8 cellular contexts compared by ENCODE assay signal in the genomic region with DNA sequence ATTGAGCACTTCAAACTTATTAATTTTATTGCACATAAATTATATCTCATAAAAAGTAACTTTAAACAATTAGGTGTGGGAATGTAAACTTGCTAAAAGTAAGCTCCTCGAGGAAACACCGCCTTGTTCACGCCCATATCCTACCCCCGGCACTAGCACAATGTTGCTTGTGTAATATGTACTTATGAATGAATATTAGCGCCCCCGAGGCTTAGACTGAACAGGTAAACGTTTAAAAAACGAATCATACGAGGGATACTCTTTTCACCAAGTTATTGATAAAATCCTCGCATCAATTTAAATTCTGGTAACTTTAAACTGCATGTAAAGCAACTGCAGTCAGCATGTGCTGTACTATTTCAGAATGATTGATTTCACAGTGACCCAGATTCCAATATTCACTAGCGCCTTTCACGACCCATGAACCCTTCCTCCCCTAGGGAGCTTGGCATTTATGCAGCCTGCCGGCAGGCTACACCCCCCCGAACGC. TPM values are rescaled to one million over a fixed set of nuclear protein-coding genes. Genes with fewer than 3 reads are reported as not detected.
DNase-seq lines count a peak whose midpoint lies in the region; ATAC-seq and TF ChIP-seq lines count a peak whose summit lies in the region.

No MANE protein-coding gene starts in this region.

- peaks cover 27% of the 10 kb centered on the region; the same call in 1 of the 2 replicates for H3K79me2 ChIP-seq in OCI-LY7 (ENCODE audit: insufficient read depth, low read depth, low read length)

- peak overlapping the region; percentile 72 for H3K4me2 ChIP-seq in OCI-LY7 (ENCODE audit: low read length)

- CTCF ChIA-PET in OCI-LY7 (lab: Charles Lee; ENCODE audit: unreplicated experiment): interaction anchor here (0.5 kb wide), 1 partner anchor 584 kb away, joined by 3 read pairs; no protein-coding TSS in a partner anchor

- peak overlapping the region; percentile 73 to 91 for H3K9ac ChIP-seq in colonic mucosa (ENCODE audit: low read depth in 2 of 2, low read length in 2 of 2)

- intact Hi-C loops in OCI-LY7 (cut with micrococcal nuclease; ENCODE audit: unreplicated experiment) (loop anchor here (2.0 to 10.0 kb wide), 3 partner anchors 133 to 1381 kb away; no protein-coding TSS in a partner anchor), colonic mucosa (cut with DNase I) (no loop called here)

- peak overlapping the region; percentile 89 for H3K27ac ChIP-seq in OCI-LY7 (ENCODE audit: low read depth, low read length, poor library complexity, severe bottlenecking)
- H3K27ac ChIP-seq in colonic mucosa: peak overlapping the region; percentile 93

- no peaks in the 10 kb centered on the region for H3K27me3 Mint-ChIP-seq in mesothelial cell of epicardium (ENCODE audit: low read depth)

- peaks cover 28% of the 10 kb centered on the region for H3K4me1 Mint-ChIP-seq in mesothelial cell of epicardium

- TF ChIP-seq CTCF in OCI-LY7 (conservative IDR thresholded peaks at IDR 0.05; ENCODE audit: low read length): no peak; the same call in 1 of the 2 replicates
- no peak for TF ChIP-seq CTCF in colonic mucosa (IDR thresholded peaks at IDR 0.05)
- TF ChIP-seq CTCF in mesothelial cell of epicardium (IDR thresholded peaks at IDR 0.05; ENCODE audit: unreplicated experiment): no peak

- ATAC-seq in HG03039 (IDR thresholded peaks at IDR 0.05; ENCODE audit: unreplicated experiment): peak; percentile 2

- H3K27ac Mint-ChIP-seq in mesothelial cell of epicardium: peak overlapping the region; percentile 97

- H3K36me3 ChIP-seq in OCI-LY7 (ENCODE audit: insufficient read depth, low read length): peaks cover 38% of the 10 kb centered on the region
- no peaks in the 10 kb centered on the region for H3K36me3 ChIP-seq in colonic mucosa

- DNase-seq in stimulated activated CD4-positive, alpha-beta T cell treated with anti-CD3 and anti-CD28 coated beads, Interleukin-4, amount 100 ng/mL, for 24 hours: peak; percentile 16
- no peak for DNase-seq in stimulated activated CD4-positive, alpha-beta T cell treated with anti-CD3 and anti-CD28 coated beads, Interleukin-12 subunit alpha, Interleukin-12 subunit beta, amount 100 ng/mL, for 4 hours
- DNase-seq in OCI-LY7 (ENCODE audit: low spot score) (peak; percentile 43), colonic mucosa (peak; percentile 45), mesothelial cell of epicardium (ENCODE audit: low spot score in 2 of 2, unreplicated experiment in 2 of 2) (no peak), GM19238 (ENCODE audit: insufficient read length, low spot score) (no peak), middle frontal gyrus (ENCODE audit: extremely low spot score, low spot score) (no peak)

- H3K36me3 Mint-ChIP-seq in mesothelial cell of epicardium: peaks cover 5% of the 10 kb centered on the region

- POLR2A ChIA-PET in OCI-LY7 (lab: Charles Lee): interaction anchor here (1.0 to 3.4 kb wide), 7 partner anchors 11 to 470 kb away, joined by 3 to 14 read pairs (median 3); no protein-coding TSS in a partner anchor

- no peaks in the 10 kb centered on the region for H4K20me1 ChIP-seq in OCI-LY7 (ENCODE audit: insufficient read depth, low read length)

- no peaks in the 10 kb centered on the region for H3K9me2 ChIP-seq in OCI-LY7 (ENCODE audit: insufficient read depth, low read length)

- peak overlapping the region; percentile 79 for H2AFZ ChIP-seq in OCI-LY7 (ENCODE audit: low read length)

- peaks cover 28% of the 10 kb centered on the region for H3K4me1 ChIP-seq in OCI-LY7 (ENCODE audit: insufficient read depth, low read length, poor library complexity, severe bottlenecking)
- H3K4me1 ChIP-seq in colonic mucosa: no peaks in the 10 kb centered on the region

- peak overlapping the region; percentile 99 for H3K4me3 Mint-ChIP-seq in mesothelial cell of epicardium

- BruUV-seq in OCI-LY7 (replicated peaks; lab: Mats Ljungman, UMichigan): TSS peak; percentile 80

- H3K4me3 ChIP-seq in OCI-LY7 (ENCODE audit: low read depth, low read length, poor library complexity, severe bottlenecking) (peak overlapping the region; percentile 85), colonic mucosa (peak overlapping the region; percentile 77)

- no peaks in the 10 kb centered on the region for H3K9me3 ChIP-seq in OCI-LY7 (ENCODE audit: low read length)
- H3K9me3 ChIP-seq in colonic mucosa: no peaks in the 10 kb centered on the region

- H3K27me3 ChIP-seq in colonic mucosa: no peaks in the 10 kb centered on the region

- no peaks in the 10 kb centered on the region for H3K9me3 Mint-ChIP-seq in mesothelial cell of epicardium

RNA-seq across cellular contexts. Expression of a gene that starts 0.6 kb away (rescaled TPM):
- total RNA-seq in OCI-LY7 (2014; rRNA removed; shearing (Covaris generic)): 33.0 and 34.8 TPM in 2 replicates
- total RNA-seq in OCI-LY7 (2022) (52.8 and 62.8 TPM in 2 replicates), colonic mucosa (10 to 100 TPM; 17.8 to 27.9 TPM), mesothelial cell of epicardium (22.9 to 27.9 TPM (median 27.0 TPM) in 3 replicates)

RNA-seq across cellular contexts. Expression of a gene that starts 49.8 kb away (rescaled TPM):
- total RNA-seq in OCI-LY7 (2014; rRNA removed; shearing (Covaris generic)): not detected in 2 replicates
- not detected in 2 replicates for total RNA-seq in OCI-LY7 (2022)
- not detected for total RNA-seq in colonic mucosa
- not detected in 3 replicates for total RNA-seq in mesothelial cell of epicardium

Comparison
In these comparisons a context has a peak if more than half of its experiments do, and no peak if none do; other contexts are left out.
1. DNase-seq: peak in stimulated activated CD4-positive, alpha-beta T cell treated with anti-CD3 and anti-CD28 coated beads, Interleukin-4, amount 100 ng/mL, for 24 hours (single experiment), OCI-LY7 (single experiment) and colonic mucosa (single experiment); none in stimulated activated CD4-positive, alpha-beta T cell treated with anti-CD3 and anti-CD28 coated beads, Interleukin-12 subunit alpha, Interleukin-12 subunit beta, amount 100 ng/mL, for 4 hours (single experiment), mesothelial cell of epicardium (0 of 2), GM19238 (single experiment) and middle frontal gyrus (single experiment).